In genomic region chr3:156826144-156826895, GRCh38 we compare ENCODE assay signal across 1 cellular context.
A peak's percentile ranks its signal among the peaks of the same experiment; 100 is the strongest.
TF ChIP-seq lines count a peak whose summit lies in the region.

Gene LEKR1 (plus strand): TSS chr3:156826353. CDS start chr3:156829330, 2,977 bp downstream.

TF ChIP-seq in H1, 55 proteins besides CTCF, POLR2A, EP300 and RAD21 (continued from another document):
- TF ChIP-seq E2F6 (IDR thresholded peaks at IDR 0.05) (peak; percentile 95), PHF8 (conservative IDR thresholded peaks at IDR 0.05; ENCODE audit: low read depth, low read length) (peak; percentile 41; the same call in 1 of the 2 replicates), TAF1 (IDR thresholded peaks at IDR 0.05; ENCODE audit: low read depth, low read length) (peak; percentile 48; the same call in 1 of the 2 replicates), MAX (IDR thresholded peaks at IDR 0.05) (peak; percentile 83), SUZ12 (IDR thresholded peaks at IDR 0.05; ENCODE audit: low read length) (no peak; the same call in 1 of the 2 replicates), SIN3A (conservative IDR thresholded peaks at IDR 0.05 in 1 of 2, IDR thresholded peaks at IDR 0.05 in 1 of 2; ENCODE audit: low read depth in 1 of 2, low read length in 2 of 2) (peak in 1 of 2 experiments; percentile 74; a peak in 1 of 4 replicates), RNF2 (IDR thresholded peaks at IDR 0.05; ENCODE audit: borderline replicate concordance, low read depth, low read length, missing control alignments, poor library complexity, severe bottlenecking) (peak; percentile 80), TAF7 (optimal IDR thresholded peaks at IDR 0.05; ENCODE audit: borderline replicate concordance, low read depth, low read length) (peak; percentile 32), TEAD4 (IDR thresholded peaks at IDR 0.05; ENCODE audit: low read depth, low read length) (0 out of 2 replicates have a peak, but pooled peaks have one; percentile 40), EZH2 (IDR thresholded peaks at IDR 0.05; ENCODE audit: low read depth, low read length, severe bottlenecking) (peak; percentile 48), KDM4A (IDR thresholded peaks at IDR 0.05; ENCODE audit: low read depth, low read length, severe bottlenecking) (peak; percentile 98), GTF2F1 (IDR thresholded peaks at IDR 0.05; ENCODE audit: borderline replicate concordance, low read depth, low read length) (no peak), USF2 (IDR thresholded peaks at IDR 0.05; ENCODE audit: low read length) (no peak), HDAC2 (IDR thresholded peaks at IDR 0.05; ENCODE audit: borderline replicate concordance in 1 of 2, low read depth in 2 of 2, low read length in 2 of 2) (peak; percentile 70 to 77; a peak in 3 of 4 replicates), JUND (IDR thresholded peaks at IDR 0.05; ENCODE audit: low read length) (no peak), YY1 (IDR thresholded peaks at IDR 0.05; ENCODE audit: low read depth, low read length) (peak; percentile 34; the same call in 1 of the 2 replicates), ATF3 (IDR thresholded peaks at IDR 0.05; ENCODE audit: insufficient read depth, low read depth, low read length) (no peak), SP4 (IDR thresholded peaks at IDR 0.05; ENCODE audit: low read length) (no peak), TBP (IDR thresholded peaks at IDR 0.05; ENCODE audit: low read depth, low read length) (no peak; the same call in 1 of the 2 replicates), RBBP5 (IDR thresholded peaks at IDR 0.05; ENCODE audit: borderline replicate concordance, low read depth, low read length) (peak; percentile 52; the same call in 1 of the 2 replicates), CREB1 (IDR thresholded peaks at IDR 0.05) (peak; percentile 98)
